ENCODE assay signal across 10 cellular contexts in genomic region chr4:2256781-2257191, GRCh38. TPM values are rescaled to one million over a fixed set of nuclear protein-coding genes. Genes with fewer than 3 reads are reported as not detected.
DNase-seq lines count a peak whose midpoint lies in the region; ATAC-seq and TF ChIP-seq lines count a peak whose summit lies in the region.
"Had no signal": no experiment of that assay in that cellular context is flagged by ENCODE, and none has a peak within 500 bp of the region (broad histone marks: within the 10 kb centered on the region; RNA-seq: fewer than 3 reads in every experiment).

No MANE protein-coding gene starts in this region.

- POLR2A ChIA-PET in CD4-positive, alpha-beta memory T cell (lab: Charles Lee; ENCODE audit: partially characterized antibody): interaction anchor here (1.0 kb wide), 1 partner anchor 14 kb away, joined by 3 read pairs; no protein-coding TSS in a partner anchor

- no peak overlapping the region for H3K27ac ChIP-seq in CD4-positive, alpha-beta memory T cell (ENCODE audit: low read depth, low read length)
- H3K27ac ChIP-seq in adrenal gland (peak overlapping the region in 4 of 5 donors; percentile 58 to 98 (median 79)), right atrium auricular region (peak overlapping the region; percentile 87)

- peak in 1 of 5 donors; percentile 32 for DNase-seq in CD4-positive, alpha-beta memory T cell
- peak; percentile 52 to 86 (median 58) for DNase-seq in adrenal gland
- peak; percentile 68 for DNase-seq in right atrium auricular region (ENCODE audit: low spot score)
- peak; percentile 59 for DNase-seq in sciatic nerve (ENCODE audit: low spot score)
- DNase-seq in DMS 273 treated with DMSO at 0.1 percent for 48 hours (lab: John Stamatoyannopoulos, UW): no peak
- DNase-seq in NCI-H2081 (lab: John Stamatoyannopoulos, UW): no peak
- DNase-seq: COR-L47 had no signal

- H3K4me1 ChIP-seq in CD4-positive, alpha-beta memory T cell (ENCODE audit: insufficient read depth, low read length): peaks cover 35% of the 10 kb centered on the region
- H3K4me1 ChIP-seq in adrenal gland (replicated peaks in 1 of 2) (peaks cover 52 to 58% of the 10 kb centered on the region in 2 donors), right atrium auricular region (peaks cover 0 to 75% of the 10 kb centered on the region in 2 donors)

- TF ChIP-seq POLR2A in adrenal gland (IDR thresholded peaks at IDR 0.05): no peak

- H3K27me3 Mint-ChIP-seq in CD4-positive, alpha-beta memory T cell: no peaks in the 10 kb centered on the region
- H3K27me3 Mint-ChIP-seq: T-cell had no signal

- CTCF ChIA-PET in CD4-positive, alpha-beta memory T cell (lab: Charles Lee; ENCODE audit: partially characterized antibody): no interaction called here

- H3K36me3 ChIP-seq in CD4-positive, alpha-beta memory T cell (ENCODE audit: insufficient read depth, low read length): peaks cover 29% of the 10 kb centered on the region
- H3K36me3 ChIP-seq in adrenal gland (replicated peaks in 1 of 2) (peaks cover 0 to 42% of the 10 kb centered on the region in 2 donors), right atrium auricular region (peaks cover 34% of the 10 kb centered on the region)

- H3K4me3 Mint-ChIP-seq in CD4-positive, alpha-beta memory T cell: peak overlapping the region in 1 of 8 donors; percentile 4
- H3K4me3 Mint-ChIP-seq: T-cell had no signal

- ATAC-seq in sciatic nerve (peak; percentile 9), HG03025 (IDR thresholded peaks at IDR 0.05; ENCODE audit: low FRiP score, unreplicated experiment) (no peak), GM18868 (IDR thresholded peaks at IDR 0.05; ENCODE audit: unreplicated experiment) (no peak)
- ATAC-seq: T-cell had no signal

- H3K9me3 Mint-ChIP-seq in CD4-positive, alpha-beta memory T cell: no peaks in the 10 kb centered on the region
- H3K9me3 Mint-ChIP-seq: T-cell had no signal

- H3K36me3 Mint-ChIP-seq in CD4-positive, alpha-beta memory T cell: peaks cover 17 to 31% of the 10 kb centered on the region in 2 donors

- peaks cover 8 to 27% (median 12%) of the 10 kb centered on the region in 4 donors for H3K4me1 Mint-ChIP-seq in CD4-positive, alpha-beta memory T cell

- 29 to 38% (median 32%) methylated on average over 3 to 12 of the region's 12 CpGs for WGBS in adrenal gland, 4 donors

- H3K4me3 ChIP-seq in CD4-positive, alpha-beta memory T cell (ENCODE audit: low read length in 2 of 2): no peak overlapping the region
- peak overlapping the region in 1 of 4 donors; percentile 9 for H3K4me3 ChIP-seq in adrenal gland
- H3K4me3 ChIP-seq in right atrium auricular region: peak overlapping the region in 1 of 2 donors; percentile 26

- peak overlapping the region in 4 of 7 donors; percentile 7 to 81 (median 50) for H3K27ac Mint-ChIP-seq in CD4-positive, alpha-beta memory T cell
- H3K27ac Mint-ChIP-seq: T-cell had no signal

- intact Hi-C loops in CD4-positive, alpha-beta memory T cell (cut with micrococcal nuclease): no loop called here
- intact Hi-C loops in adrenal gland (cut with DNase I) (no loop called here), sciatic nerve (cut with DNase I) (no loop called here)

- TF ChIP-seq CTCF in adrenal gland (IDR thresholded peaks at IDR 0.05) (no peak), right atrium auricular region (IDR thresholded peaks at IDR 0.05) (no peak)

- H3K27me3 ChIP-seq in CD4-positive, alpha-beta memory T cell (ENCODE audit: insufficient read depth, low read length): no peaks in the 10 kb centered on the region
- H3K27me3 ChIP-seq in adrenal gland: no peaks in the 10 kb centered on the region
- H3K27me3 ChIP-seq in right atrium auricular region: no peaks in the 10 kb centered on the region

- H3K9me3 ChIP-seq in CD4-positive, alpha-beta memory T cell (ENCODE audit: control insufficient read depth in 1 of 2, low read length in 2 of 2): no peaks in the 10 kb centered on the region
- no peaks in the 10 kb centered on the region for H3K9me3 ChIP-seq in adrenal gland (replicated peaks in 1 of 3)
- H3K9me3 ChIP-seq in right atrium auricular region: no peaks in the 10 kb centered on the region

RNA-seq across cellular contexts. Expression of gene MXD4, which starts 5.1 kb away (rescaled TPM):
- 10 to 100 TPM; 66.5 to 67.5 TPM for total RNA-seq in CD4-positive, alpha-beta memory T cell
- 10 to 100 TPM; 31.9 to 48.9 TPM for polyA plus RNA-seq in CD4-positive, alpha-beta memory T cell
- total RNA-seq in adrenal gland (100 to 1,000 TPM in 4 of 8 donors, 10 to 100 TPM in 4; 49.2 to 133 (median 107) TPM), right atrium auricular region (10 to 100 TPM; 33.4 to 34.9 TPM), sciatic nerve (84.7 TPM)
- 100 to 1,000 TPM in 1 of 3 donors, 10 to 100 TPM in 2; 13.9 to 245 (median 61.6) TPM for polyA plus RNA-seq in adrenal gland

RNA-seq across cellular contexts. Expression of gene HAUS3, which starts 14.9 kb away (rescaled TPM):
- total RNA-seq in CD4-positive, alpha-beta memory T cell: 10 to 100 TPM; 35.9 to 39.2 TPM
- polyA plus RNA-seq in CD4-positive, alpha-beta memory T cell: 10 to 100 TPM; 24.8 to 43.9 TPM
- total RNA-seq in adrenal gland (10 to 100 TPM in 5 of 8 donors, 1 to 10 TPM in 3; 8.3 to 15.8 (median 12.6) TPM), right atrium auricular region (1 to 10 TPM; 3.7 to 4.1 TPM), sciatic nerve (15.4 TPM)
- polyA plus RNA-seq in adrenal gland: 10 to 100 TPM; 12.8 to 19.1 (median 13.5) TPM

RNA-seq across cellular contexts. Expression of gene POLN, which starts 14.9 kb away (rescaled TPM):
- 1 to 10 TPM; 3.8 to 4.4 TPM for total RNA-seq in CD4-positive, alpha-beta memory T cell
- polyA plus RNA-seq in CD4-positive, alpha-beta memory T cell: 1 to 10 TPM in 1 of 2 donors, under 1 TPM in 1; 0.24 to 1.8 TPM
- total RNA-seq in adrenal gland (1 to 10 TPM in 7 of 8 donors, under 1 TPM in 1; 0.69 to 5.7 (median 2.6) TPM), right atrium auricular region (1 to 10 TPM; 1.3 to 2.8 TPM), sciatic nerve (7.7 TPM)
- 10 to 100 TPM in 1 of 3 donors, 1 to 10 TPM in 2; 1.3 to 10.6 (median 6.3) TPM for polyA plus RNA-seq in adrenal gland

Comparison
In these comparisons a context has a peak if more than half of its experiments do, and no peak if none do; other contexts are left out.
1. DNase-seq: peak in adrenal gland (7 of 7), right atrium auricular region (single experiment) and sciatic nerve (single experiment); none in DMS 273 treated with DMSO at 0.1 percent for 48 hours (single experiment) and NCI-H2081 (0 of 2).